In the genomic region with DNA sequence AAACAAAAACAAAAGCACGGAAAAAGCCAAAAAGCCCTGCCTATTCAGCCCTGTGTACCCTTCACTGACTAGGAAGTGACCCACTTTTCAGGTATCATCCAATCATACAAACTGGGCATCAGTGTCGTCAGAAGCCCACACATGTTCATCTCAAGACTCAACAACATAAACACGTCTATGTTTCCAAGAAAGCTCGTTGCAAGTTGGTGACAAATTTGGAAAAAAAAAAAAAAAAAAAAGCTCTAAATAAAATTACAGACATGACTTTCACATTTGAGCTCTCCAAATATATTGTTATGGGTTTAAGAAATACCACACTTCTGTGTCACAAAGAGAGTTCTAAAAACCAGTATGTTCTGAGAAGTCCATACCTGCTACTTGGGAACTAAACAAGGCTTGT, we compare ENCODE assay signal across 1 cellular context.
TF ChIP-seq lines count a peak whose summit lies in the region.

No MANE protein-coding gene starts in this region.

TF ChIP-seq in HCT116, 20 proteins besides CTCF, POLR2A, EP300 and RAD21 (continued from another document):
- TF ChIP-seq, protein P1, sequence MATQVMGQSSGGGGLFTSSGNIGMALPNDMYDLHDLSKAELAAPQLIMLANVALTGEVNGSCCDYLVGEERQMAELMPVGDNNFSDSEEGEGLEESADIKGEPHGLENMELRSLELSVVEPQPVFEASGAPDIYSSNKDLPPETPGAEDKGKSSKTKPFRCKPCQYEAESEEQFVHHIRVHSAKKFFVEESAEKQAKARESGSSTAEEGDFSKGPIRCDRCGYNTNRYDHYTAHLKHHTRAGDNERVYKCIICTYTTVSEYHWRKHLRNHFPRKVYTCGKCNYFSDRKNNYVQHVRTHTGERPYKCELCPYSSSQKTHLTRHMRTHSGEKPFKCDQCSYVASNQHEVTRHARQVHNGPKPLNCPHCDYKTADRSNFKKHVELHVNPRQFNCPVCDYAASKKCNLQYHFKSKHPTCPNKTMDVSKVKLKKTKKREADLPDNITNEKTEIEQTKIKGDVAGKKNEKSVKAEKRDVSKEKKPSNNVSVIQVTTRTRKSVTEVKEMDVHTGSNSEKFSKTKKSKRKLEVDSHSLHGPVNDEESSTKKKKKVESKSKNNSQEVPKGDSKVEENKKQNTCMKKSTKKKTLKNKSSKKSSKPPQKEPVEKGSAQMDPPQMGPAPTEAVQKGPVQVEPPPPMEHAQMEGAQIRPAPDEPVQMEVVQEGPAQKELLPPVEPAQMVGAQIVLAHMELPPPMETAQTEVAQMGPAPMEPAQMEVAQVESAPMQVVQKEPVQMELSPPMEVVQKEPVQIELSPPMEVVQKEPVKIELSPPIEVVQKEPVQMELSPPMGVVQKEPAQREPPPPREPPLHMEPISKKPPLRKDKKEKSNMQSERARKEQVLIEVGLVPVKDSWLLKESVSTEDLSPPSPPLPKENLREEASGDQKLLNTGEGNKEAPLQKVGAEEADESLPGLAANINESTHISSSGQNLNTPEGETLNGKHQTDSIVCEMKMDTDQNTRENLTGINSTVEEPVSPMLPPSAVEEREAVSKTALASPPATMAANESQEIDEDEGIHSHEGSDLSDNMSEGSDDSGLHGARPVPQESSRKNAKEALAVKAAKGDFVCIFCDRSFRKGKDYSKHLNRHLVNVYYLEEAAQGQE (IDR thresholded peaks at IDR 0.05; ENCODE audit: low read depth), result no peak
- no peak for TF ChIP-seq EZH2phosphoT487 (IDR thresholded peaks at IDR 0.05; ENCODE audit: borderline replicate concordance)
- TF ChIP-seq, protein P2, sequence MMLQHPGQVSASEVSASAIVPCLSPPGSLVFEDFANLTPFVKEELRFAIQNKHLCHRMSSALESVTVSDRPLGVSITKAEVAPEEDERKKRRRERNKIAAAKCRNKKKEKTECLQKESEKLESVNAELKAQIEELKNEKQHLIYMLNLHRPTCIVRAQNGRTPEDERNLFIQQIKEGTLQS (IDR thresholded peaks at IDR 0.05), result no peak
